ENCODE assay signal across 1 cellular context in genomic region chr1:119285482-119285881, GRCh38.
TF ChIP-seq lines count a peak whose summit lies in the region.

No MANE protein-coding gene starts in this region.

TF ChIP-seq in GM23338, 12 proteins besides CTCF, POLR2A, EP300 and RAD21 (continued from another document):
- no peak for TF ChIP-seq ZNF462 (CRISPR knock-in tag; IDR thresholded peaks at IDR 0.05)
- no peak for TF ChIP-seq ZNF114 (CRISPR knock-in tag; IDR thresholded peaks at IDR 0.05)
- TF ChIP-seq NANOG (IDR thresholded peaks at IDR 0.05; ENCODE audit: borderline replicate concordance): no peak
- TF ChIP-seq POLR2AphosphoS5 (IDR thresholded peaks at IDR 0.05; ENCODE audit: low read depth): no peak
- TF ChIP-seq ZNF331 (CRISPR knock-in tag; IDR thresholded peaks at IDR 0.05; ENCODE audit: low read depth): no peak
- no peak for TF ChIP-seq REST (IDR thresholded peaks at IDR 0.05; ENCODE audit: unreplicated experiment)
- no peak for TF ChIP-seq STAT1 (IDR thresholded peaks at IDR 0.05; ENCODE audit: unreplicated experiment)
